Comparison of ENCODE assay signal across 25 cellular contexts in genomic region chr11:125295922-125296321, GRCh38.
DNase-seq lines count a peak whose midpoint lies in the region; ATAC-seq, FAIRE-seq and TF ChIP-seq lines count a peak whose summit lies in the region.
"Had no signal": no experiment of that assay in that cellular context is flagged by ENCODE, and none has a peak within 500 bp of the region (broad histone marks: within the 10 kb centered on the region; RNA-seq: fewer than 3 reads in every experiment).

No MANE protein-coding gene starts in this region.

- no peak for TF ChIP-seq EP300 in sigmoid colon (IDR thresholded peaks at IDR 0.05)

- H3K9me2 ChIP-seq in GM23248 (ENCODE audit: insufficient read depth), result no peaks in the 10 kb centered on the region

- no peak overlapping the region for H3K4me2 ChIP-seq in GM23248 (ENCODE audit: unreplicated experiment)
- H3K4me2 ChIP-seq: BLaER1, KMS-11 had no signal

- intact Hi-C loops in left cardiac atrium (cut with DNase I) (no loop called here), kidney (cut with DNase I) (no loop called here), sigmoid colon (cut with DNase I) (no loop called here)

- H3K4me3 ChIP-seq in GM23248, result no peak overlapping the region
- H3K4me3 ChIP-seq in kidney (ENCODE audit: low read length in 2 of 2), result no peak overlapping the region
- H3K4me3 ChIP-seq in sigmoid colon, result no peak overlapping the region
- H3K4me3 ChIP-seq: BLaER1 had no signal

- TF ChIP-seq POLR2A in sigmoid colon (IDR thresholded peaks at IDR 0.05), result no peak

- H3K27ac ChIP-seq in GM23248 (no peak overlapping the region), kidney (ENCODE audit: low read depth in 2 of 2, low read length in 2 of 2) (no peak overlapping the region), sigmoid colon (peak overlapping the region in 1 of 4 donors; percentile 6)
- H3K27ac ChIP-seq: BLaER1, HL-60, KMS-11, RWPE1 had no signal

- H3K36me3 ChIP-seq in GM23248 (ENCODE audit: low read depth) (no peaks in the 10 kb centered on the region), kidney (ENCODE audit: control insufficient read depth in 1 of 2, insufficient read depth in 2 of 2, low read length in 2 of 2) (no peaks in the 10 kb centered on the region), sigmoid colon (no peaks in the 10 kb centered on the region)
- H3K36me3 ChIP-seq: BLaER1 had no signal

- no peak overlapping the region for H2AFZ ChIP-seq in GM23248

- no peaks in the 10 kb centered on the region for H3K9me3 ChIP-seq in GM23248 (ENCODE audit: low read depth)
- no peaks in the 10 kb centered on the region for H3K9me3 ChIP-seq in kidney (ENCODE audit: control insufficient read depth in 1 of 2, low read length in 2 of 2)
- no peaks in the 10 kb centered on the region for H3K9me3 ChIP-seq in sigmoid colon
- H3K9me3 ChIP-seq: BLaER1 had no signal

- H4K20me1 ChIP-seq in GM23248 (ENCODE audit: insufficient read depth), result no peaks in the 10 kb centered on the region
- H4K20me1 ChIP-seq: BLaER1 had no signal

- ATAC-seq in left cardiac atrium, result peak in 1 of 2 donors; percentile 58
- no peak for ATAC-seq in GM19452 (IDR thresholded peaks at IDR 0.05; ENCODE audit: unreplicated experiment)
- no peak for ATAC-seq in HG03442 (IDR thresholded peaks at IDR 0.05; ENCODE audit: unreplicated experiment)
- ATAC-seq: HCT116, Panc1, SK-N-SH treated with all-trans-retinoic acid at 6 μM for 48 hours had no signal

- in situ Hi-C loops in GM23248 (cut with MboI), result no loop called here

- FAIRE-seq in kidney (lab: Jason Lieb, UNC), result no peak
- FAIRE-seq: A204.1, D721Med had no signal

- no peaks in the 10 kb centered on the region for H3K79me2 ChIP-seq in GM23248 (ENCODE audit: insufficient read depth)

- peaks cover 7% of the 10 kb centered on the region; the same call in 1 of the 2 replicates for H3K4me1 ChIP-seq in GM23248 (ENCODE audit: insufficient read depth)
- H3K4me1 ChIP-seq in kidney (ENCODE audit: control insufficient read depth in 1 of 2, insufficient read depth in 1 of 2, low read depth in 1 of 2, low read length in 2 of 2), result no peaks in the 10 kb centered on the region
- peaks cover 0 to 15% (median 10%) of the 10 kb centered on the region in 4 donors for H3K4me1 ChIP-seq in sigmoid colon

- TF ChIP-seq CTCF in kidney (IDR thresholded peaks at IDR 0.05; ENCODE audit: borderline replicate concordance, extremely low read depth, insufficient read depth) (no peak), sigmoid colon (IDR thresholded peaks at IDR 0.05) (no peak)

- DNase-seq in GM23248, result peak; percentile 21
- DNase-seq in left cardiac atrium, result peak; percentile 56
- peak; percentile 49 for DNase-seq in kidney
- peak; percentile 79 for DNase-seq in sigmoid colon
- DNase-seq in retina, result no peak
- DNase-seq: CD4-positive, CD25-positive, alpha-beta regulatory T cell; MM.1S; NCI-H1417; NCI-H1694 treated with DMSO at 0.1 percent for 48 hours; NCI-H2081; NCI-H226; NCI-H510A; NCI-H69; SIG-M5 had no signal

- H3F3A ChIP-seq in GM23248 (ENCODE audit: insufficient read depth), result peaks cover under 1% of the 10 kb centered on the region; the same call in 1 of the 2 replicates

- H3K27me3 ChIP-seq in GM23248 (replicated peaks; ENCODE audit: insufficient read depth) (peaks cover 9% of the 10 kb centered on the region; the same call in 1 of the 2 replicates), sigmoid colon (no peaks in the 10 kb centered on the region)
- H3K27me3 ChIP-seq: BLaER1 had no signal

- WGBS in GM23248 (ENCODE audit: low coverage in 1 of 2, low lambda C conversion rate in 2 of 2, missing lambda C conversion rate in 2 of 2), 2 experiments, result 9% methylated on average over 6 of the region's 6 CpGs
- WGBS in sigmoid colon, 2 donors, result 64 to 65% methylated on average over 6 of the region's 6 CpGs

- no peak overlapping the region for H3K9ac ChIP-seq in GM23248
- H3K9ac ChIP-seq in kidney (ENCODE audit: low read length in 2 of 2), result no peak overlapping the region
- H3K9ac ChIP-seq: BLaER1, KMS-11 had no signal
